ENCODE assay signal across 8 cellular contexts in genomic region chr7:148697256-148697841, GRCh38. TPM values are rescaled to one million over a fixed set of nuclear protein-coding genes. Genes with fewer than 3 reads are reported as not detected.
A peak's percentile ranks its signal among the peaks of the same experiment; 100 is the strongest.
DNase-seq lines count a peak whose midpoint lies in the region; ATAC-seq and FAIRE-seq lines count a peak whose summit lies in the region.

No MANE protein-coding gene starts in this region.

- no peak for FAIRE-seq in RCC 7860 (lab: Jason Lieb, UNC)

- intact Hi-C loops in Right ventricle myocardium superior (cut with DNase I): loop anchor here (10.0 kb wide), 1 partner anchor 267 kb away; no protein-coding TSS in a partner anchor
- intact Hi-C loops in sciatic nerve (cut with DNase I): no loop called here

- peak; percentile 28 for ATAC-seq in Right ventricle myocardium superior (ENCODE audit: poor library complexity)
- ATAC-seq in sciatic nerve: peak; percentile 70
- ATAC-seq in HG03354 (IDR thresholded peaks at IDR 0.05; ENCODE audit: poor library complexity, severe bottlenecking, unreplicated experiment): no peak

- DNase-seq in AG08396 (ENCODE audit: low spot score) (peak; percentile 27), NCI-H69 (lab: John Stamatoyannopoulos, UW) (peak; percentile 27), Right ventricle myocardium superior (peak; percentile 58), sciatic nerve (ENCODE audit: low spot score) (no peak), NCI-H1930 (lab: John Stamatoyannopoulos, UW) (no peak), RCC 7860 (ENCODE audit: low spot score) (no peak)
- DNase-seq in activated gamma-delta T cell treated with anti-CD3 and anti-CD28 coated beads, Interleukin-2, amount 50 U/mL, for 16 hours (ENCODE audit: low read depth): peak; percentile 10

RNA-seq across cellular contexts. Expression of gene CUL1, which starts 1.4 kb away (rescaled TPM):
- total RNA-seq in Right ventricle myocardium superior (46.6 TPM), sciatic nerve (40.4 TPM)

Comparison
In these comparisons a context has a peak if more than half of its experiments do, and no peak if none do; other contexts are left out.
1. DNase-seq: peak in AG08396 (single experiment), NCI-H69 (single experiment), activated gamma-delta T cell treated with anti-CD3 and anti-CD28 coated beads, Interleukin-2, amount 50 U/mL, for 16 hours (single experiment) and Right ventricle myocardium superior (single experiment); none in sciatic nerve (single experiment), NCI-H1930 (0 of 2) and RCC 7860 (single experiment).